Comparison of ENCODE assay signal across 1 cellular context in genomic region chr12:131362290-131363211, GRCh38.
TF ChIP-seq lines count a peak whose summit lies in the region.

No MANE protein-coding gene starts in this region.

TF ChIP-seq in K562, 482 proteins besides CTCF, POLR2A, EP300 and RAD21 (continued from another document and continues in another):
- no peak for TF ChIP-seq PBX2 (CRISPR knock-in tag; IDR thresholded peaks at IDR 0.05; ENCODE audit: low read depth)
- TF ChIP-seq PBX2 (tag; conservative IDR thresholded peaks at IDR 0.05; ENCODE audit: low read depth) = peak; percentile 42; the same call in 1 of the 2 replicates
- TF ChIP-seq, protein P1, sequence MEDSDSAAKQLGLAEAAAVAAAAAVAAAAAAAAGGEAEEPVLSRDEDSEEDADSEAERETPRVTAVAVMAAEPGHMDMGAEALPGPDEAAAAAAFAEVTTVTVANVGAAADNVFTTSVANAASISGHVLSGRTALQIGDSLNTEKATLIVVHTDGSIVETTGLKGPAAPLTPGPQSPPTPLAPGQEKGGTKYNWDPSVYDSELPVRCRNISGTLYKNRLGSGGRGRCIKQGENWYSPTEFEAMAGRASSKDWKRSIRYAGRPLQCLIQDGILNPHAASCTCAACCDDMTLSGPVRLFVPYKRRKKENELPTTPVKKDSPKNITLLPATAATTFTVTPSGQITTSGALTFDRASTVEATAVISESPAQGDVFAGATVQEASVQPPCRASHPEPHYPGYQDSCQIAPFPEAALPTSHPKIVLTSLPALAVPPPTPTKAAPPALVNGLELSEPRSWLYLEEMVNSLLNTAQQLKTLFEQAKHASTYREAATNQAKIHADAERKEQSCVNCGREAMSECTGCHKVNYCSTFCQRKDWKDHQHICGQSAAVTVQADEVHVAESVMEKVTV (CRISPR knock-in tag; IDR thresholded peaks at IDR 0.05) = peak; percentile 94
- peak; percentile 60 for TF ChIP-seq ZNF507 (tag; conservative IDR thresholded peaks at IDR 0.05)
- TF ChIP-seq NEUROD1 (IDR thresholded peaks at IDR 0.05; ENCODE audit: borderline replicate concordance, low read depth, low read length, partially characterized antibody) = no peak
- TF ChIP-seq MTA1 (IDR thresholded peaks at IDR 0.05; ENCODE audit: borderline replicate concordance) = 0 out of 2 replicates have a peak, but pooled peaks have one; percentile 24
- TF ChIP-seq DMBX1 (CRISPR knock-in tag; IDR thresholded peaks at IDR 0.05; ENCODE audit: borderline replicate concordance) = peak; percentile 100
- TF ChIP-seq ZBTB5 (IDR thresholded peaks at IDR 0.05) = no peak
- no peak for TF ChIP-seq FOXP4 (CRISPR knock-in tag; IDR thresholded peaks at IDR 0.05; ENCODE audit: borderline replicate concordance)
- TF ChIP-seq SIN3B (IDR thresholded peaks at IDR 0.05; ENCODE audit: low read depth) = no peak
- peak in 1 of 2 experiments; percentile 86; a peak in 2 of 4 replicates for TF ChIP-seq FOXA3 (CRISPR knock-in tag; conservative IDR thresholded peaks at IDR 0.05 in 1 of 2, IDR thresholded peaks at IDR 0.05 in 1 of 2)
- TF ChIP-seq, protein P2, sequence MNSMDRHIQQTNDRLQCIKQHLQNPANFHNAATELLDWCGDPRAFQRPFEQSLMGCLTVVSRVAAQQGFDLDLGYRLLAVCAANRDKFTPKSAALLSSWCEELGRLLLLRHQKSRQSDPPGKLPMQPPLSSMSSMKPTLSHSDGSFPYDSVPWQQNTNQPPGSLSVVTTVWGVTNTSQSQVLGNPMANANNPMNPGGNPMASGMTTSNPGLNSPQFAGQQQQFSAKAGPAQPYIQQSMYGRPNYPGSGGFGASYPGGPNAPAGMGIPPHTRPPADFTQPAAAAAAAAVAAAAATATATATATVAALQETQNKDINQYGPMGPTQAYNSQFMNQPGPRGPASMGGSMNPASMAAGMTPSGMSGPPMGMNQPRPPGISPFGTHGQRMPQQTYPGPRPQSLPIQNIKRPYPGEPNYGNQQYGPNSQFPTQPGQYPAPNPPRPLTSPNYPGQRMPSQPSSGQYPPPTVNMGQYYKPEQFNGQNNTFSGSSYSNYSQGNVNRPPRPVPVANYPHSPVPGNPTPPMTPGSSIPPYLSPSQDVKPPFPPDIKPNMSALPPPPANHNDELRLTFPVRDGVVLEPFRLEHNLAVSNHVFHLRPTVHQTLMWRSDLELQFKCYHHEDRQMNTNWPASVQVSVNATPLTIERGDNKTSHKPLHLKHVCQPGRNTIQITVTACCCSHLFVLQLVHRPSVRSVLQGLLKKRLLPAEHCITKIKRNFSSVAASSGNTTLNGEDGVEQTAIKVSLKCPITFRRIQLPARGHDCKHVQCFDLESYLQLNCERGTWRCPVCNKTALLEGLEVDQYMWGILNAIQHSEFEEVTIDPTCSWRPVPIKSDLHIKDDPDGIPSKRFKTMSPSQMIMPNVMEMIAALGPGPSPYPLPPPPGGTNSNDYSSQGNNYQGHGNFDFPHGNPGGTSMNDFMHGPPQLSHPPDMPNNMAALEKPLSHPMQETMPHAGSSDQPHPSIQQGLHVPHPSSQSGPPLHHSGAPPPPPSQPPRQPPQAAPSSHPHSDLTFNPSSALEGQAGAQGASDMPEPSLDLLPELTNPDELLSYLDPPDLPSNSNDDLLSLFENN (IDR thresholded peaks at IDR 0.05; ENCODE audit: low read depth in 2 of 2, low read length in 2 of 2) = no peak
- TF ChIP-seq NFIC (IDR thresholded peaks at IDR 0.05) = no peak
- TF ChIP-seq HSF4 (CRISPR knock-in tag; IDR thresholded peaks at IDR 0.05; ENCODE audit: borderline replicate concordance) = peak; percentile 98
- TF ChIP-seq CTBP1 (IDR thresholded peaks at IDR 0.05; ENCODE audit: borderline replicate concordance) = peak; percentile 70; the same call in 1 of the 2 replicates
- no peak for TF ChIP-seq MXI1 (IDR thresholded peaks at IDR 0.05; ENCODE audit: low read depth, low read length)
- TF ChIP-seq PHF21A (IDR thresholded peaks at IDR 0.05; ENCODE audit: borderline replicate concordance, low read depth) = no peak
- TF ChIP-seq ZNF57 (CRISPR knock-in tag; IDR thresholded peaks at IDR 0.05) = peak; percentile 96
- peak; percentile 84 for TF ChIP-seq ZNF764 (CRISPR knock-in tag; IDR thresholded peaks at IDR 0.05; ENCODE audit: low read depth)
- no peak for TF ChIP-seq SIRT6 (IDR thresholded peaks at IDR 0.05; ENCODE audit: low read depth, low read length)
- no peak for TF ChIP-seq NFATC3 (IDR thresholded peaks at IDR 0.05)
- TF ChIP-seq HDAC1 (IDR thresholded peaks at IDR 0.05) = 0 out of 4 replicates have a peak, but pooled peaks of 1 of the 2 experiments have one; percentile 12
- no peak for TF ChIP-seq PHF8 (IDR thresholded peaks at IDR 0.05; ENCODE audit: borderline replicate concordance, low read length)
- TF ChIP-seq NCOA4 (IDR thresholded peaks at IDR 0.05; ENCODE audit: partially characterized antibody) = no peak
- peak; percentile 93 for TF ChIP-seq KLF10 (CRISPR knock-in tag; IDR thresholded peaks at IDR 0.05)
- TF ChIP-seq SLC30A9 (CRISPR knock-in tag; IDR thresholded peaks at IDR 0.05) = peak; percentile 87
- peak; percentile 86 for TF ChIP-seq ETS2 (tag; IDR thresholded peaks at IDR 0.05; ENCODE audit: borderline replicate concordance, poor library complexity, severe bottlenecking)
- peak; percentile 99 for TF ChIP-seq DDX20 (tag; IDR thresholded peaks at IDR 0.05; ENCODE audit: low read depth)
- no peak for TF ChIP-seq THRAP3 (IDR thresholded peaks at IDR 0.05; ENCODE audit: borderline replicate concordance)
- TF ChIP-seq, protein P3, sequence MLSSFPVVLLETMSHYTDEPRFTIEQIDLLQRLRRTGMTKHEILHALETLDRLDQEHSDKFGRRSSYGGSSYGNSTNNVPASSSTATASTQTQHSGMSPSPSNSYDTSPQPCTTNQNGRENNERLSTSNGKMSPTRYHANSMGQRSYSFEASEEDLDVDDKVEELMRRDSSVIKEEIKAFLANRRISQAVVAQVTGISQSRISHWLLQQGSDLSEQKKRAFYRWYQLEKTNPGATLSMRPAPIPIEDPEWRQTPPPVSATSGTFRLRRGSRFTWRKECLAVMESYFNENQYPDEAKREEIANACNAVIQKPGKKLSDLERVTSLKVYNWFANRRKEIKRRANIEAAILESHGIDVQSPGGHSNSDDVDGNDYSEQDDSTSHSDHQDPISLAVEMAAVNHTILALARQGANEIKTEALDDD (IDR thresholded peaks at IDR 0.05) = no peak
- no peak for TF ChIP-seq ADNP (tag; IDR thresholded peaks at IDR 0.05)
- TF ChIP-seq, protein P4, sequence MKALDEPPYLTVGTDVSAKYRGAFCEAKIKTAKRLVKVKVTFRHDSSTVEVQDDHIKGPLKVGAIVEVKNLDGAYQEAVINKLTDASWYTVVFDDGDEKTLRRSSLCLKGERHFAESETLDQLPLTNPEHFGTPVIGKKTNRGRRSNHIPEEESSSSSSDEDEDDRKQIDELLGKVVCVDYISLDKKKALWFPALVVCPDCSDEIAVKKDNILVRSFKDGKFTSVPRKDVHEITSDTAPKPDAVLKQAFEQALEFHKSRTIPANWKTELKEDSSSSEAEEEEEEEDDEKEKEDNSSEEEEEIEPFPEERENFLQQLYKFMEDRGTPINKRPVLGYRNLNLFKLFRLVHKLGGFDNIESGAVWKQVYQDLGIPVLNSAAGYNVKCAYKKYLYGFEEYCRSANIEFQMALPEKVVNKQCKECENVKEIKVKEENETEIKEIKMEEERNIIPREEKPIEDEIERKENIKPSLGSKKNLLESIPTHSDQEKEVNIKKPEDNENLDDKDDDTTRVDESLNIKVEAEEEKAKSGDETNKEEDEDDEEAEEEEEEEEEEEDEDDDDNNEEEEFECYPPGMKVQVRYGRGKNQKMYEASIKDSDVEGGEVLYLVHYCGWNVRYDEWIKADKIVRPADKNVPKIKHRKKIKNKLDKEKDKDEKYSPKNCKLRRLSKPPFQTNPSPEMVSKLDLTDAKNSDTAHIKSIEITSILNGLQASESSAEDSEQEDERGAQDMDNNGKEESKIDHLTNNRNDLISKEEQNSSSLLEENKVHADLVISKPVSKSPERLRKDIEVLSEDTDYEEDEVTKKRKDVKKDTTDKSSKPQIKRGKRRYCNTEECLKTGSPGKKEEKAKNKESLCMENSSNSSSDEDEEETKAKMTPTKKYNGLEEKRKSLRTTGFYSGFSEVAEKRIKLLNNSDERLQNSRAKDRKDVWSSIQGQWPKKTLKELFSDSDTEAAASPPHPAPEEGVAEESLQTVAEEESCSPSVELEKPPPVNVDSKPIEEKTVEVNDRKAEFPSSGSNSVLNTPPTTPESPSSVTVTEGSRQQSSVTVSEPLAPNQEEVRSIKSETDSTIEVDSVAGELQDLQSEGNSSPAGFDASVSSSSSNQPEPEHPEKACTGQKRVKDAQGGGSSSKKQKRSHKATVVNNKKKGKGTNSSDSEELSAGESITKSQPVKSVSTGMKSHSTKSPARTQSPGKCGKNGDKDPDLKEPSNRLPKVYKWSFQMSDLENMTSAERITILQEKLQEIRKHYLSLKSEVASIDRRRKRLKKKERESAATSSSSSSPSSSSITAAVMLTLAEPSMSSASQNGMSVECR (CRISPR knock-in tag; IDR thresholded peaks at IDR 0.05) = no peak
- no peak for TF ChIP-seq BRF2 (IDR thresholded peaks at IDR 0.05; ENCODE audit: borderline replicate concordance, insufficient read depth, insufficient read length)
- no peak for TF ChIP-seq MCM3 (IDR thresholded peaks at IDR 0.05)
- TF ChIP-seq TBL1XR1 (IDR thresholded peaks at IDR 0.05; ENCODE audit: low read length in 2 of 2) = 0 out of 4 replicates have a peak, but pooled peaks of 1 of the 2 experiments have one; percentile 37
- TF ChIP-seq, protein P5, sequence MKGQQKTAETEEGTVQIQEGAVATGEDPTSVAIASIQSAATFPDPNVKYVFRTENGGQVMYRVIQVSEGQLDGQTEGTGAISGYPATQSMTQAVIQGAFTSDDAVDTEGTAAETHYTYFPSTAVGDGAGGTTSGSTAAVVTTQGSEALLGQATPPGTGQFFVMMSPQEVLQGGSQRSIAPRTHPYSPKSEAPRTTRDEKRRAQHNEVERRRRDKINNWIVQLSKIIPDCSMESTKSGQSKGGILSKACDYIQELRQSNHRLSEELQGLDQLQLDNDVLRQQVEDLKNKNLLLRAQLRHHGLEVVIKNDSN (CRISPR knock-in tag; IDR thresholded peaks at IDR 0.05) = no peak
